In the genomic region with DNA sequence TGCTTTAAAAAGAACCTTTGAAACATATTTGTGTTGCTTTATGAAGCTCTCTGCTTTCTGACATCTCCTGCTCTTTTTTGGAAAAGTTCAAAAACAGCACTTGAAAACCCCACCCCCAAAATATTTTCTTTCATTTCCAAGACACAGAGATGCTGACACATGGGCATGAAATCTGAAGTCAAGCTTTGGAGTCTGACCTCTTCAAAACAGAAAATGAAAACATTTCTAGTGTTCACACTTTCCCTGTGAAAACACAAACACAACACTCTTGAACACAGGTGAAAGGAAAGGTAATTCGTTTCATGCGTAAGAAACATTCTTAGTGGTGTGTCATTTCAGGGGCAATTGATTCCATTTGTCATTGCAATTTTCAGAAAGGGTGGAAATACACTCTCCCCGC, we compare ENCODE assay signal across 20 cellular contexts. TPM values are rescaled to one million over a fixed set of nuclear protein-coding genes. Genes with fewer than 3 reads are reported as not detected.
"Had no signal": no experiment of that assay in that cellular context is flagged by ENCODE, and none has a peak within 500 bp of the region (broad histone marks: within the 10 kb centered on the region; RNA-seq: fewer than 3 reads in every experiment).

No MANE protein-coding gene starts in this region.

- H3K27me3 Mint-ChIP-seq: type B pancreatic cell had no signal

- DNase-seq: activated CD4-positive, alpha-beta T cell treated with anti-CD3 and anti-CD28 coated beads for 1 hour; activated CD4-positive, alpha-beta T cell treated with anti-CD3 and anti-CD28 coated beads, Interleukin-2, amount 50 U/mL, for 48 hours; activated CD8-positive, alpha-beta memory T cell treated with anti-CD3 and anti-CD28 coated beads, Interleukin-2, amount 10 ng/mL, durations not matched to agents 7 days and 5 days; activated effector memory CD4-positive, alpha-beta T cell treated with Interleukin-2 at 50 U/mL for 16 hours; activated T-cell treated with anti-CD3 and anti-CD28 coated beads, Interleukin-2, amount 50 U/mL, for 24 hours; amniotic stem cell; cortex of kidney; effector memory CD4-positive, alpha-beta T cell; hypothalamus; nucleus accumbens; right lobe of liver; stimulated activated CD4-positive, alpha-beta T cell treated with anti-CD3 and anti-CD28 coated beads, Interleukin-12 subunit alpha, Interleukin-12 subunit beta, amount 100 ng/mL, for 4 hours; stimulated activated naive CD4-positive, alpha-beta T cell treated with Interleukin-2 at 50 U/mL for 16 hours; T-helper 9 cell had no signal

- H3K9me3 Mint-ChIP-seq: activated naive CD4-positive, alpha-beta T cell treated with anti-CD3 and anti-CD28 coated beads, Interleukin-2, amount 50 U/mL, for 24 hours; activated T-cell treated with anti-CD3 and anti-CD28 coated beads, Interleukin-2, amount 50 U/mL, for 24 hours; memory B cell; natural killer cell treated with Interleukin-12 subunit alpha and Interleukin-12 subunit beta and Interleukin-15 and Interleukin-18, amount 100 ng/mL, for 72 hours; type B pancreatic cell had no signal

- H3K4me3 Mint-ChIP-seq: activated CD8-positive, alpha-beta memory T cell treated with anti-CD3 and anti-CD28 coated beads, Interleukin-2, amount 10 ng/mL, durations not matched to agents 7 days and 5 days; activated naive CD4-positive, alpha-beta T cell treated with anti-CD3 and anti-CD28 coated beads, Interleukin-2, amount 50 U/mL, for 24 hours; activated T-cell treated with anti-CD3 and anti-CD28 coated beads, Interleukin-2, amount 50 U/mL, for 24 hours; memory B cell; natural killer cell treated with Interleukin-12 subunit alpha and Interleukin-12 subunit beta and Interleukin-15 and Interleukin-18, amount 100 ng/mL, for 72 hours had no signal

- H3K4me1 ChIP-seq: prostate gland, right lobe of liver had no signal

- H3K27me3 ChIP-seq: right lobe of liver, suprapubic skin had no signal

- H3K36me3 ChIP-seq: prostate gland, right lobe of liver, suprapubic skin had no signal

- H3K36me3 Mint-ChIP-seq: activated CD8-positive, alpha-beta memory T cell treated with anti-CD3 and anti-CD28 coated beads, Interleukin-2, amount 10 ng/mL, durations not matched to agents 7 days and 5 days; activated naive CD4-positive, alpha-beta T cell treated with anti-CD3 and anti-CD28 coated beads, Interleukin-2, amount 50 U/mL, for 24 hours; memory B cell; natural killer cell treated with Interleukin-12 subunit alpha and Interleukin-12 subunit beta and Interleukin-15 and Interleukin-18, amount 100 ng/mL, for 72 hours had no signal

- H3K4me3 ChIP-seq: prostate gland, right lobe of liver, suprapubic skin had no signal

- H3K9me3 ChIP-seq: prostate gland, right lobe of liver, suprapubic skin had no signal

- H3K27ac Mint-ChIP-seq: activated CD8-positive, alpha-beta memory T cell treated with anti-CD3 and anti-CD28 coated beads, Interleukin-2, amount 10 ng/mL, durations not matched to agents 7 days and 5 days; activated naive CD4-positive, alpha-beta T cell treated with anti-CD3 and anti-CD28 coated beads, Interleukin-2, amount 50 U/mL, for 24 hours; activated T-cell treated with anti-CD3 and anti-CD28 coated beads, Interleukin-2, amount 50 U/mL, for 24 hours; memory B cell; natural killer cell treated with Interleukin-12 subunit alpha and Interleukin-12 subunit beta and Interleukin-15 and Interleukin-18, amount 100 ng/mL, for 72 hours; type B pancreatic cell had no signal

- H3K4me1 Mint-ChIP-seq: activated CD8-positive, alpha-beta memory T cell treated with anti-CD3 and anti-CD28 coated beads, Interleukin-2, amount 10 ng/mL, durations not matched to agents 7 days and 5 days; activated naive CD4-positive, alpha-beta T cell treated with anti-CD3 and anti-CD28 coated beads, Interleukin-2, amount 50 U/mL, for 24 hours; memory B cell had no signal

- H3K27ac ChIP-seq: prostate gland, right lobe of liver, suprapubic skin had no signal

RNA-seq across cellular contexts. Expression of a gene that starts 10.8 kb away (rescaled TPM):
- total RNA-seq: activated CD8-positive, alpha-beta memory T cell treated with anti-CD3 and anti-CD28 coated beads, Interleukin-2, amount 10 ng/mL, durations not matched to agents 7 days and 5 days; natural killer cell treated with Interleukin-12 subunit alpha and Interleukin-12 subunit beta and Interleukin-15 and Interleukin-18, amount 100 ng/mL, for 72 hours had no signal
